ENCODE assay signal across 22 cellular contexts in genomic region chr17:57543230-57543629, GRCh38.
"Had no signal": no experiment of that assay in that cellular context is flagged by ENCODE, and none has a peak within 500 bp of the region (broad histone marks: within the 10 kb centered on the region; RNA-seq: fewer than 3 reads in every experiment).

No MANE protein-coding gene starts in this region.

- H3K27ac ChIP-seq: cardiac muscle cell, left lung, skin epidermis, upper lobe of left lung had no signal

- H3K36me3 ChIP-seq: adrenal gland, cardiac muscle cell, left lung, upper lobe of left lung had no signal

- ATAC-seq: activated CD8-positive, alpha-beta memory T cell treated with anti-CD3 and anti-CD28 coated beads, Interleukin-2, amount 10 ng/mL, durations not matched to agents 7 days and 5 days; left lung; naive thymus-derived CD4-positive, alpha-beta T cell; stimulated activated naive CD8-positive, alpha-beta T cell treated with anti-CD3 and anti-CD28 coated beads, Interleukin-15, Interleukin-2, amounts not matched to agents 100 U/mL and 50 U/mL, for 24 hours had no signal

- DNase-seq: activated CD4-positive, alpha-beta T cell treated with anti-CD3 and anti-CD28 coated beads, Interleukin-2, amount 50 U/mL, for 48 hours; activated CD8-positive, alpha-beta memory T cell treated with anti-CD3 and anti-CD28 coated beads, Interleukin-2, amount 10 ng/mL, durations not matched to agents 7 days and 5 days; activated effector memory CD4-positive, alpha-beta T cell treated with anti-CD3 and anti-CD28 coated beads, Interleukin-2, amount 50 U/mL, for 16 hours; activated T-cell treated with anti-CD3 and anti-CD28 coated beads, Interleukin-2, amount 50 U/mL, for 1 hour; adrenal gland; islet precursor cell; left lung; mammary epithelial cell; naive thymus-derived CD4-positive, alpha-beta T cell; occipital lobe; right cardiac atrium; stimulated activated CD4-positive, alpha-beta T cell treated with anti-CD3 and anti-CD28 coated beads, Interleukin-4, amount 100 ng/mL, for 4 hours; stimulated activated CD8-positive, alpha-beta memory T cell treated with anti-CD3 and anti-CD28 coated beads, Interleukin-4, amount 100 ng/mL, for 48 hours; stimulated activated naive CD8-positive, alpha-beta T cell treated with anti-CD3 and anti-CD28 coated beads, Interleukin-15, Interleukin-2, amounts not matched to agents 100 U/mL and 50 U/mL, for 24 hours; T-helper 9 cell; upper lobe of left lung had no signal

- H3K36me3 Mint-ChIP-seq: activated CD8-positive, alpha-beta memory T cell treated with anti-CD3 and anti-CD28 coated beads, Interleukin-2, amount 10 ng/mL, durations not matched to agents 7 days and 5 days had no signal

- FAIRE-seq: colon, endometrium had no signal

- H3K4me3 Mint-ChIP-seq: activated CD8-positive, alpha-beta memory T cell treated with anti-CD3 and anti-CD28 coated beads, Interleukin-2, amount 10 ng/mL, durations not matched to agents 7 days and 5 days; activated naive CD4-positive, alpha-beta T cell treated with anti-CD3 and anti-CD28 coated beads, Interleukin-2, amount 50 U/mL, for 24 hours; naive thymus-derived CD4-positive, alpha-beta T cell had no signal

- H3K4me3 ChIP-seq: adrenal gland, cardiac muscle cell, left lung, skin epidermis, upper lobe of left lung had no signal

- H3K9me3 ChIP-seq: adrenal gland, left lung, upper lobe of left lung had no signal

- H3K9me3 Mint-ChIP-seq: activated naive CD4-positive, alpha-beta T cell treated with anti-CD3 and anti-CD28 coated beads, Interleukin-2, amount 50 U/mL, for 24 hours; naive thymus-derived CD4-positive, alpha-beta T cell had no signal

- H3K27me3 Mint-ChIP-seq: activated CD8-positive, alpha-beta memory T cell treated with anti-CD3 and anti-CD28 coated beads, Interleukin-2, amount 10 ng/mL, durations not matched to agents 7 days and 5 days; activated naive CD4-positive, alpha-beta T cell treated with anti-CD3 and anti-CD28 coated beads, Interleukin-2, amount 50 U/mL, for 24 hours; naive thymus-derived CD4-positive, alpha-beta T cell; progenitor cell of endocrine pancreas had no signal

- H3K27me3 ChIP-seq: adrenal gland, cardiac muscle cell, left lung, upper lobe of left lung had no signal

- H3K27ac Mint-ChIP-seq: activated CD8-positive, alpha-beta memory T cell treated with anti-CD3 and anti-CD28 coated beads, Interleukin-2, amount 10 ng/mL, durations not matched to agents 7 days and 5 days; activated naive CD4-positive, alpha-beta T cell treated with anti-CD3 and anti-CD28 coated beads, Interleukin-2, amount 50 U/mL, for 24 hours; naive thymus-derived CD4-positive, alpha-beta T cell had no signal
